23 cellular contexts compared by ENCODE assay signal in genomic region chr17:75074532-75074931, GRCh38.
"Had no signal": no experiment of that assay in that cellular context is flagged by ENCODE, and none has a peak within 500 bp of the region (broad histone marks: within the 10 kb centered on the region; RNA-seq: fewer than 3 reads in every experiment).

No MANE protein-coding gene starts in this region.

- H3K9ac ChIP-seq: neural progenitor cell had no signal

- H3K9me3 ChIP-seq: esophagus muscularis mucosa, gastroesophageal sphincter, heart left ventricle, left ventricle myocardium inferior, pancreas, tibial artery had no signal

- H3K27ac ChIP-seq: cardiac muscle cell, left ventricle myocardium inferior, neural progenitor cell, pancreas, tibial artery, VCaP had no signal

- ATAC-seq: gastroesophageal sphincter, heart left ventricle, pancreas had no signal

- H3K36me3 ChIP-seq: cardiac muscle cell, esophagus muscularis mucosa, gastroesophageal sphincter, heart left ventricle, left ventricle myocardium inferior, neural progenitor cell, pancreas, tibial artery had no signal

- H3K4me2 ChIP-seq: neural progenitor cell had no signal

- H3K4me3 ChIP-seq: cardiac muscle cell, esophagus muscularis mucosa, gastroesophageal sphincter, heart left ventricle, left ventricle myocardium inferior, neural progenitor cell, pancreas, tibial artery had no signal

- H2AFZ ChIP-seq: neural progenitor cell had no signal

- H3K27me3 Mint-ChIP-seq: activated naive CD8-positive, alpha-beta T cell treated with anti-CD3 and anti-CD28 coated beads for 36 hours had no signal

- DNase-seq: activated CD4-positive, alpha-beta T cell treated with anti-CD3 and anti-CD28 coated beads, Interleukin-2, amount 50 U/mL, for 1 hour; activated CD4-positive, CD25-positive, alpha-beta regulatory T cell treated with anti-CD3 and anti-CD28 coated beads, Interleukin-2, amount 50 U/mL, for 72 hours; activated CD8-positive, alpha-beta memory T cell treated with anti-CD3 and anti-CD28 coated beads for 24 hours; activated naive CD8-positive, alpha-beta T cell treated with anti-CD3 and anti-CD28 coated beads for 36 hours; amniotic stem cell; dermis blood vessel endothelial cell; effector memory CD4-positive, alpha-beta T cell; heart left ventricle; kidney glomerular epithelial cell; left ventricle myocardium inferior; mammary epithelial cell; stimulated activated naive CD4-positive, alpha-beta T cell; T-helper 1 cell; T-helper 9 cell; tibial artery had no signal

- H3K27ac Mint-ChIP-seq: activated naive CD8-positive, alpha-beta T cell treated with anti-CD3 and anti-CD28 coated beads for 36 hours; neural progenitor cell had no signal

- H3K4me3 Mint-ChIP-seq: activated naive CD8-positive, alpha-beta T cell treated with anti-CD3 and anti-CD28 coated beads for 36 hours; neural progenitor cell had no signal

- H3K4me1 ChIP-seq: neural progenitor cell had no signal

- FAIRE-seq: endothelial cell of umbilical vein, pancreas, urothelium cell line had no signal

- H3K27me3 ChIP-seq: cardiac muscle cell, esophagus muscularis mucosa, gastroesophageal sphincter, heart left ventricle, neural progenitor cell, pancreas, tibial artery had no signal

- H3K36me3 Mint-ChIP-seq: activated naive CD8-positive, alpha-beta T cell treated with anti-CD3 and anti-CD28 coated beads for 36 hours; neural progenitor cell had no signal

- H3K9me3 Mint-ChIP-seq: activated naive CD8-positive, alpha-beta T cell treated with anti-CD3 and anti-CD28 coated beads for 36 hours; neural progenitor cell had no signal
